In the genomic region with DNA sequence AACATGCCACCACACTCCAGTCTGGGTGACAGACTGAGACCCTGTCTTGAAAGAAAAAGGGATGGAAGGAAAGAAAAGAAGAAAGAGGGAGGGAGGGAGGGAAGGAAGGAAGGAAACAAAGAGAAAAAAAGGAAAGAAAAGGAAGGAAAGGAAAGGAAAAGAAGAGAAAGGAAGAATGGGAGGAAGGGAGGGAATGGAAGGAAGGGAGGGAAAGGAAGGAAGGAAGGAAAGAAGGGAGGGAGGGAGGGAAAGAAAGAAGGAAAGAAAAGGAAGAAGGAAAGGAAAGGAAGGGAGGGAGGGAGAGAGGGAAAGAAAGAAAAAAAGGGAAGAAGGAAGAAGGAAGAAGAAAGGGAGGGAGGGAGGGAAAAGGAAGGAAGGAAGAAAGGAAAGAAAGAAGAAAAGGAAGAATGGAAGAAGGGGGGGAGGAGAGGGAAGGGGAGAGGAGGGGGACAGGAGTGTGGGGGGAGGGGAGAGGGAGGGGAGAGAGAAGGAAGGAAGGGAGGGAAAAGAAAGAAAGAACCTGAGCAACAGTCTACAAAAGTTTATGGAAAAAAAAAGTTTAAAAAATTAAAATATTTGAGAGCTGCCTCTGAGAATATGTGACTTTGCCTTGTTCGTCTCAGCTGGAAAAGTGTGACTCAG, we compare ENCODE assay signal across 10 cellular contexts. TPM values are rescaled to one million over a fixed set of nuclear protein-coding genes. Genes with fewer than 3 reads are reported as not detected.
A peak's percentile ranks its signal among the peaks of the same experiment; 100 is the strongest.
DNase-seq lines count a peak whose midpoint lies in the region; ATAC-seq and TF ChIP-seq lines count a peak whose summit lies in the region.
"Had no signal": no experiment of that assay in that cellular context is flagged by ENCODE, and none has a peak within 500 bp of the region (broad histone marks: within the 10 kb centered on the region; RNA-seq: fewer than 3 reads in every experiment).

No MANE protein-coding gene starts in this region.

- H3K4me3 ChIP-seq in left ventricle myocardium inferior: peak overlapping the region; percentile 29
- no peak overlapping the region for H3K4me3 ChIP-seq in aorta (ENCODE audit: low read length in 2 of 2)

- no peaks in the 10 kb centered on the region for H3K27me3 Mint-ChIP-seq in naive B cell
- no peaks in the 10 kb centered on the region for H3K27me3 Mint-ChIP-seq in activated CD4-positive, alpha-beta memory T cell treated with anti-CD3 and anti-CD28 coated beads, Interleukin-2, amount 10 ng/mL, durations not matched to agents 7 days and 5 days

- WGBS in aorta, 2 donors: 0 to 2% methylated on average over 1 of the region's 1 CpG

- no peaks in the 10 kb centered on the region for H3K36me3 Mint-ChIP-seq in naive B cell
- peaks cover 11% of the 10 kb centered on the region for H3K36me3 Mint-ChIP-seq in activated CD4-positive, alpha-beta memory T cell treated with anti-CD3 and anti-CD28 coated beads, Interleukin-2, amount 10 ng/mL, durations not matched to agents 7 days and 5 days (ENCODE audit: low read depth)

- H3K27ac ChIP-seq in left ventricle myocardium inferior (replicated peaks) (peak overlapping the region; percentile 86), cingulate gyrus (ENCODE audit: low read depth, low read length) (peak overlapping the region; percentile 77), aorta (ENCODE audit: low read depth in 1 of 2, low read length in 2 of 2) (peak overlapping the region; percentile 60 to 77)

- TF ChIP-seq CTCF in left ventricle myocardium inferior (IDR thresholded peaks at IDR 0.05; ENCODE audit: borderline replicate concordance): no peak

- ATAC-seq in Right ventricle myocardium superior (ENCODE audit: poor library complexity): no peak
- no peak for ATAC-seq in naive B cell (ENCODE audit: low read depth in 2 of 2)
- ATAC-seq in aorta (ENCODE audit: low FRiP score): no peak
- ATAC-seq: CD8-positive, alpha-beta T cell had no signal

- H3K4me1 ChIP-seq in left ventricle myocardium inferior (peaks cover 54% of the 10 kb centered on the region), aorta (ENCODE audit: control insufficient read depth in 1 of 2, insufficient read depth in 2 of 2, low read length in 2 of 2) (peaks cover 0 to 11% of the 10 kb centered on the region in 2 donors)

- CTCF ChIA-PET in activated CD4-positive, alpha-beta memory T cell treated with anti-CD3 and anti-CD28 coated beads, Interleukin-2, amount 10 ng/mL, durations not matched to agents 7 days and 5 days (lab: Charles Lee): interaction anchor here (0.9 to 2.1 kb wide), 4 partner anchors 14 to 390 kb away, joined by 3 to 11 read pairs (median 6); no protein-coding TSS in a partner anchor

- H3K27me3 ChIP-seq in left ventricle myocardium inferior (ENCODE audit: low read depth): no peaks in the 10 kb centered on the region
- no peaks in the 10 kb centered on the region for H3K27me3 ChIP-seq in aorta (ENCODE audit: control insufficient read depth in 1 of 2, insufficient read depth in 2 of 2, low read length in 1 of 2)

- H3K4me3 Mint-ChIP-seq in naive B cell: no peak overlapping the region
- no peak overlapping the region for H3K4me3 Mint-ChIP-seq in activated CD4-positive, alpha-beta memory T cell treated with anti-CD3 and anti-CD28 coated beads, Interleukin-2, amount 10 ng/mL, durations not matched to agents 7 days and 5 days
- H3K4me3 Mint-ChIP-seq: CD8-positive, alpha-beta T cell had no signal

- peaks cover 39 to 58% (median 41%) of the 10 kb centered on the region in 3 donors for H3K4me1 Mint-ChIP-seq in naive B cell
- H3K4me1 Mint-ChIP-seq in activated CD4-positive, alpha-beta memory T cell treated with anti-CD3 and anti-CD28 coated beads, Interleukin-2, amount 10 ng/mL, durations not matched to agents 7 days and 5 days: peaks cover 37% of the 10 kb centered on the region

- no peaks in the 10 kb centered on the region for H3K9me3 ChIP-seq in left ventricle myocardium inferior (replicated peaks)
- H3K9me3 ChIP-seq in aorta (ENCODE audit: control insufficient read depth, low read length): no peaks in the 10 kb centered on the region

- H3K27ac Mint-ChIP-seq in naive B cell: peak overlapping the region in 4 of 6 donors; percentile 47 to 96 (median 68)
- no peak overlapping the region for H3K27ac Mint-ChIP-seq in activated CD4-positive, alpha-beta memory T cell treated with anti-CD3 and anti-CD28 coated beads, Interleukin-2, amount 10 ng/mL, durations not matched to agents 7 days and 5 days
- H3K27ac Mint-ChIP-seq: CD8-positive, alpha-beta T cell had no signal

- peaks cover 9% of the 10 kb centered on the region for H3K36me3 ChIP-seq in left ventricle myocardium inferior
- no peaks in the 10 kb centered on the region for H3K36me3 ChIP-seq in aorta (ENCODE audit: control insufficient read depth in 1 of 2, insufficient read depth in 2 of 2, low read length in 1 of 2)

- no peaks in the 10 kb centered on the region for H3K9me3 Mint-ChIP-seq in naive B cell
- no peaks in the 10 kb centered on the region for H3K9me3 Mint-ChIP-seq in activated CD4-positive, alpha-beta memory T cell treated with anti-CD3 and anti-CD28 coated beads, Interleukin-2, amount 10 ng/mL, durations not matched to agents 7 days and 5 days
- H3K9me3 Mint-ChIP-seq: CD8-positive, alpha-beta T cell had no signal

- DNase-seq in left ventricle myocardium inferior (no peak), Right ventricle myocardium superior (no peak), naive B cell (no peak), aorta (no peak), GM03348 (ENCODE audit: low spot score) (no peak), pons (ENCODE audit: low spot score) (no peak)
- DNase-seq in activated CD4-positive, alpha-beta memory T cell treated with anti-CD3 and anti-CD28 coated beads, Interleukin-2, amount 10 ng/mL, durations not matched to agents 7 days and 5 days: no peak
- DNase-seq: H7 had no signal

- POLR2A ChIA-PET in activated CD4-positive, alpha-beta memory T cell treated with anti-CD3 and anti-CD28 coated beads, Interleukin-2, amount 10 ng/mL, durations not matched to agents 7 days and 5 days (lab: Charles Lee): interaction anchor here (0.8 kb wide), 1 partner anchor 89 kb away, joined by 3 read pairs; no protein-coding TSS in a partner anchor

- intact Hi-C loops in left ventricle myocardium inferior (cut with micrococcal nuclease) (no loop called here), Right ventricle myocardium superior (cut with DNase I) (no loop called here), aorta (cut with DNase I) (no loop called here)

RNA-seq across cellular contexts. Expression of gene PPP1R15B, which starts 5.1 kb away (rescaled TPM):
- total RNA-seq in left ventricle myocardium inferior (20.5 TPM), Right ventricle myocardium superior (19.7 TPM), aorta (10 to 100 TPM; 39.3 to 59.9 TPM)
- polyA plus RNA-seq in naive B cell (ENCODE audit: low read depth in 6 of 6) (10 to 100 TPM; 18.5 to 39.0 (median 33.0) TPM), aorta (10 to 100 TPM in 1 of 2 donors, 1 to 10 TPM in 1; 6.8 to 13.7 TPM)
- total RNA-seq in activated CD4-positive, alpha-beta memory T cell treated with anti-CD3 and anti-CD28 coated beads, Interleukin-2, amount 10 ng/mL, durations not matched to agents 7 days and 5 days: 10 to 100 TPM; 76.0 to 76.1 TPM

RNA-seq across cellular contexts. Expression of gene PLEKHA6, which starts 57.0 kb away (rescaled TPM):
- total RNA-seq in left ventricle myocardium inferior: 28.8 TPM
- 20.0 TPM for total RNA-seq in Right ventricle myocardium superior
- under 1 TPM in 1 of 6 donors, not detected in 5; 0.09 TPM for polyA plus RNA-seq in naive B cell (ENCODE audit: low read depth in 6 of 6)
- 10 to 100 TPM in 1 of 2 donors, 1 to 10 TPM in 1; 3.9 to 19.6 TPM for total RNA-seq in aorta
- polyA plus RNA-seq in aorta: 1 to 10 TPM in 1 of 2 donors, under 1 TPM in 1; 0.56 to 6.1 TPM
- not detected for total RNA-seq in activated CD4-positive, alpha-beta memory T cell treated with anti-CD3 and anti-CD28 coated beads, Interleukin-2, amount 10 ng/mL, durations not matched to agents 7 days and 5 days

Comparison
In these comparisons a context has a peak if more than half of its experiments do, and no peak if none do; other contexts are left out.
1. RNA of gene PLEKHA6, which starts 57.0 kb away (total RNA-seq): 28.8 TPM in left ventricle myocardium inferior (single experiment), 20.0 TPM in Right ventricle myocardium superior (single experiment) and 3.9 to 19.6 TPM in aorta; not detected in activated CD4-positive, alpha-beta memory T cell treated with anti-CD3 and anti-CD28 coated beads, Interleukin-2, amount 10 ng/mL, durations not matched to agents 7 days and 5 days; every median in the first group is over 4 times any median in the second.
2. Peak in every context shown above with its lines, with median percentiles within 50 percentile points of each other: H3K27ac ChIP-seq.